In the genomic region with DNA sequence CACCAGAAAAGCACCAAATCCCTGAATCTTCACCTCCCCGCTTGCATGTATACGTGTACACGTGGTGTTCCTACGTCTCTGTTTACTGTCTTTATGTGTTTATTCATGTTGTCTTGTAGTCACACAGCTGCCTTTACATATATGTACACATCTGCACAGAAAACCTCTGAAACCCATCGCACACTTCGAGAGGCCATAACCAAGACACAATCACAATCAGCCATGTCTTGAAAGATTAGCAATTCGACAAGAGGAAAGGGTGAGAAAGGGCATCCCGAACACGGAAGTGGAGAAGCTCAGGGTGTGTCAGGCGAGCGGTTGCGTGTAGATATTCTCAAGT, we compare ENCODE assay signal across 1 cellular context.
TF ChIP-seq lines count a peak whose summit lies in the region.

No MANE protein-coding gene starts in this region.

TF ChIP-seq in K562, 482 proteins besides CTCF, POLR2A, EP300 and RAD21 (continued from another document):
- TF ChIP-seq KAT7 (CRISPR knock-in tag; IDR thresholded peaks at IDR 0.05; ENCODE audit: borderline replicate concordance) (0 out of 2 replicates have a peak, but pooled peaks have one; percentile 44), TAF9B (IDR thresholded peaks at IDR 0.05; ENCODE audit: partially characterized antibody) (no peak), ZNF766 (CRISPR knock-in tag; conservative IDR thresholded peaks at IDR 0.05) (peak; percentile 67; the same call in 1 of the 2 replicates), TARDBP (IDR thresholded peaks at IDR 0.05) (no peak), GATAD2A (IDR thresholded peaks at IDR 0.05) (no peak), DIDO1 (tag; IDR thresholded peaks at IDR 0.05; ENCODE audit: low read depth) (0 out of 2 replicates have a peak, but pooled peaks have one; percentile 28)
- TF ChIP-seq, protein P1, sequence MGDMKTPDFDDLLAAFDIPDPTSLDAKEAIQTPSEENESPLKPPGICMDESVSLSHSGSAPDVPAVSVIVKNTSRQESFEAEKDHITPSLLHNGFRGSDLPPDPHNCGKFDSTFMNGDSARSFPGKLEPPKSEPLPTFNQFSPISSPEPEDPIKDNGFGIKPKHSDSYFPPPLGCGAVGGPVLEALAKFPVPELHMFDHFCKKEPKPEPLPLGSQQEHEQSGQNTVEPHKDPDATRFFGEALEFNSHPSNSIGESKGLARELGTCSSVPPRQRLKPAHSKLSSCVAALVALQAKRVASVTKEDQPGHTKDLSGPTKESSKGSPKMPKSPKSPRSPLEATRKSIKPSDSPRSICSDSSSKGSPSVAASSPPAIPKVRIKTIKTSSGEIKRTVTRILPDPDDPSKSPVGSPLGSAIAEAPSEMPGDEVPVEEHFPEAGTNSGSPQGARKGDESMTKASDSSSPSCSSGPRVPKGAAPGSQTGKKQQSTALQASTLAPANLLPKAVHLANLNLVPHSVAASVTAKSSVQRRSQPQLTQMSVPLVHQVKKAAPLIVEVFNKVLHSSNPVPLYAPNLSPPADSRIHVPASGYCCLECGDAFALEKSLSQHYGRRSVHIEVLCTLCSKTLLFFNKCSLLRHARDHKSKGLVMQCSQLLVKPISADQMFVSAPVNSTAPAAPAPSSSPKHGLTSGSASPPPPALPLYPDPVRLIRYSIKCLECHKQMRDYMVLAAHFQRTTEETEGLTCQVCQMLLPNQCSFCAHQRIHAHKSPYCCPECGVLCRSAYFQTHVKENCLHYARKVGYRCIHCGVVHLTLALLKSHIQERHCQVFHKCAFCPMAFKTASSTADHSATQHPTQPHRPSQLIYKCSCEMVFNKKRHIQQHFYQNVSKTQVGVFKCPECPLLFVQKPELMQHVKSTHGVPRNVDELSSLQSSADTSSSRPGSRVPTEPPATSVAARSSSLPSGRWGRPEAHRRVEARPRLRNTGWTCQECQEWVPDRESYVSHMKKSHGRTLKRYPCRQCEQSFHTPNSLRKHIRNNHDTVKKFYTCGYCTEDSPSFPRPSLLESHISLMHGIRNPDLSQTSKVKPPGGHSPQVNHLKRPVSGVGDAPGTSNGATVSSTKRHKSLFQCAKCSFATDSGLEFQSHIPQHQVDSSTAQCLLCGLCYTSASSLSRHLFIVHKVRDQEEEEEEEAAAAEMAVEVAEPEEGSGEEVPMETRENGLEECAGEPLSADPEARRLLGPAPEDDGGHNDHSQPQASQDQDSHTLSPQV (IDR thresholded peaks at IDR 0.05): 0 out of 2 replicates have a peak, but pooled peaks have one; percentile 14
- TF ChIP-seq, protein P2, sequence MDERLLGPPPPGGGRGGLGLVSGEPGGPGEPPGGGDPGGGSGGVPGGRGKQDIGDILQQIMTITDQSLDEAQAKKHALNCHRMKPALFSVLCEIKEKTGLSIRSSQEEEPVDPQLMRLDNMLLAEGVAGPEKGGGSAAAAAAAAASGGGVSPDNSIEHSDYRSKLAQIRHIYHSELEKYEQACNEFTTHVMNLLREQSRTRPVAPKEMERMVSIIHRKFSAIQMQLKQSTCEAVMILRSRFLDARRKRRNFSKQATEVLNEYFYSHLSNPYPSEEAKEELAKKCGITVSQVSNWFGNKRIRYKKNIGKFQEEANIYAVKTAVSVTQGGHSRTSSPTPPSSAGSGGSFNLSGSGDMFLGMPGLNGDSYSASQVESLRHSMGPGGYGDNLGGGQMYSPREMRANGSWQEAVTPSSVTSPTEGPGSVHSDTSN (CRISPR knock-in tag; IDR thresholded peaks at IDR 0.05; ENCODE audit: low read depth): no peak
- TF ChIP-seq, protein P2 (tag; conservative IDR thresholded peaks at IDR 0.05; ENCODE audit: low read depth): 0 out of 2 replicates have a peak, but pooled peaks have one; percentile 17
